In genomic region chr11:123168236-123168635, GRCh38 we compare ENCODE assay signal across 18 cellular contexts. TPM values are rescaled to one million over a fixed set of nuclear protein-coding genes. Genes with fewer than 3 reads are reported as not detected.
"Had no signal": no experiment of that assay in that cellular context is flagged by ENCODE, and none has a peak within 500 bp of the region (broad histone marks: within the 10 kb centered on the region; RNA-seq: fewer than 3 reads in every experiment).

No MANE protein-coding gene starts in this region.

- H3K27me3 ChIP-seq: brain microvascular endothelial cell, gastrocnemius medialis, ovary, tibial artery had no signal

- H3K36me3 Mint-ChIP-seq: activated naive CD8-positive, alpha-beta T cell treated with anti-CD3 and anti-CD28 coated beads for 36 hours; stimulated activated effector memory CD8-positive, alpha-beta T cell treated with anti-CD3 and anti-CD28 coated beads, Interleukin-12 subunit alpha, Interleukin-12 subunit beta, amount 100 ng/mL, for 72 hours had no signal

- H3K4me1 Mint-ChIP-seq: activated B cell treated with CpG ODN at 0.5 μM for 24 hours; activated naive CD8-positive, alpha-beta T cell treated with anti-CD3 and anti-CD28 coated beads for 36 hours; stimulated activated effector memory CD8-positive, alpha-beta T cell treated with anti-CD3 and anti-CD28 coated beads, Interleukin-12 subunit alpha, Interleukin-12 subunit beta, amount 100 ng/mL, for 72 hours had no signal

- DNase-seq: activated B cell treated with CpG ODN at 0.5 μM for 24 hours; activated CD4-positive, alpha-beta T cell treated with anti-CD3 and anti-CD28 coated beads for 48 hours; activated CD8-positive, alpha-beta memory T cell treated with anti-CD3 and anti-CD28 coated beads, Interleukin-2, amount 50 U/mL, for 4 hours; activated CD8-positive, alpha-beta T cell treated with anti-CD3 and anti-CD28 coated beads, Interleukin-2, amount 10 ng/mL, durations not matched to agents 7 days and 5 days; activated naive CD8-positive, alpha-beta T cell treated with anti-CD3 and anti-CD28 coated beads for 36 hours; activated T-cell treated with anti-CD3 and anti-CD28 coated beads, Interleukin-2, amount 50 U/mL, for 72 hours; anterior cingulate cortex; brain microvascular endothelial cell; cerebellar nuclear complex; effector memory CD4-positive, alpha-beta T cell; gastrocnemius medialis; heart right ventricle; ovary; SW 1271; tibial artery had no signal

- H3K9me3 Mint-ChIP-seq: activated B cell treated with CpG ODN at 0.5 μM for 24 hours; activated naive CD8-positive, alpha-beta T cell treated with anti-CD3 and anti-CD28 coated beads for 36 hours; activated T-cell treated with anti-CD3 and anti-CD28 coated beads, Interleukin-2, amount 50 U/mL, for 72 hours; dendritic cell treated with granulocyte-macrophage colony-stimulating factor and Interleukin-4, amounts not matched to agents 40 ng/mL and 50 ng/mL, for 4 days; stimulated activated effector memory CD8-positive, alpha-beta T cell treated with anti-CD3 and anti-CD28 coated beads, Interleukin-12 subunit alpha, Interleukin-12 subunit beta, amount 100 ng/mL, for 72 hours had no signal

- H3K36me3 ChIP-seq: brain microvascular endothelial cell, gastrocnemius medialis, heart right ventricle, ovary, tibial artery had no signal

- H3K4me3 Mint-ChIP-seq: activated B cell treated with CpG ODN at 0.5 μM for 24 hours; activated CD8-positive, alpha-beta T cell treated with anti-CD3 and anti-CD28 coated beads, Interleukin-2, amount 10 ng/mL, durations not matched to agents 7 days and 5 days; activated naive CD8-positive, alpha-beta T cell treated with anti-CD3 and anti-CD28 coated beads for 36 hours; activated T-cell treated with anti-CD3 and anti-CD28 coated beads, Interleukin-2, amount 50 U/mL, for 72 hours; dendritic cell treated with granulocyte-macrophage colony-stimulating factor and Interleukin-4, amounts not matched to agents 40 ng/mL and 50 ng/mL, for 4 days; stimulated activated effector memory CD8-positive, alpha-beta T cell treated with anti-CD3 and anti-CD28 coated beads, Interleukin-12 subunit alpha, Interleukin-12 subunit beta, amount 100 ng/mL, for 72 hours had no signal

- H3K27ac Mint-ChIP-seq: activated B cell treated with CpG ODN at 0.5 μM for 24 hours; activated CD8-positive, alpha-beta T cell treated with anti-CD3 and anti-CD28 coated beads, Interleukin-2, amount 10 ng/mL, durations not matched to agents 7 days and 5 days; activated naive CD8-positive, alpha-beta T cell treated with anti-CD3 and anti-CD28 coated beads for 36 hours; activated T-cell treated with anti-CD3 and anti-CD28 coated beads, Interleukin-2, amount 50 U/mL, for 72 hours; dendritic cell treated with granulocyte-macrophage colony-stimulating factor and Interleukin-4, amounts not matched to agents 40 ng/mL and 50 ng/mL, for 4 days; stimulated activated effector memory CD8-positive, alpha-beta T cell treated with anti-CD3 and anti-CD28 coated beads, Interleukin-12 subunit alpha, Interleukin-12 subunit beta, amount 100 ng/mL, for 72 hours had no signal

- H3K4me1 ChIP-seq: gastrocnemius medialis had no signal

- H3K4me3 ChIP-seq: gastrocnemius medialis, heart right ventricle, ovary, tibial artery had no signal

- H3K27ac ChIP-seq: brain microvascular endothelial cell, gastrocnemius medialis, heart right ventricle, ovary, tibial artery had no signal

- H3K9me3 ChIP-seq: gastrocnemius medialis, heart right ventricle, ovary, tibial artery had no signal

RNA-seq across cellular contexts. Expression of gene CLMP, which starts 26.8 kb away (rescaled TPM):
- total RNA-seq: activated B cell treated with CpG ODN at 0.5 μM for 24 hours had no signal
- polyA plus RNA-seq: neural cell had no signal
